7 cellular contexts compared by ENCODE assay signal in genomic region chr2:151437630-151438029, GRCh38. TPM values are rescaled to one million over a fixed set of nuclear protein-coding genes. Genes with fewer than 3 reads are reported as not detected.
DNase-seq lines count a peak whose midpoint lies in the region; ATAC-seq, FAIRE-seq and TF ChIP-seq lines count a peak whose summit lies in the region.

No MANE protein-coding gene starts in this region.

- ATAC-seq in HG03354 (IDR thresholded peaks at IDR 0.05; ENCODE audit: poor library complexity, severe bottlenecking, unreplicated experiment) (peak; percentile 65), HepG2 (no peak; the same call in 1 of the 3 replicates), HG03095 (IDR thresholded peaks at IDR 0.05; ENCODE audit: unreplicated experiment) (no peak), HG03439 (IDR thresholded peaks at IDR 0.05; ENCODE audit: unreplicated experiment) (no peak), GM19455 (IDR thresholded peaks at IDR 0.05; ENCODE audit: unreplicated experiment) (no peak)

- CTCF ChIA-PET in HepG2 (lab: Yijun Ruan, JAX; ENCODE audit: low intra/inter-chr PET ratio, low total read pairs) = no interaction called here

- no peak overlapping the region for H3K9ac ChIP-seq in HepG2 (ENCODE audit: insufficient read depth, low read depth, low read length)

- POLR2A ChIA-PET in HepG2 (lab: Yijun Ruan, JAX) = no interaction called here

- in situ Hi-C loops in HepG2 (cut with HindIII; ENCODE audit: extremely low pct_ligation_motif_present, low pct_unique_long_range_greater_than_20kb) = no loop called here

- no peak for TF ChIP-seq POLR2A in HepG2 (IDR thresholded peaks at IDR 0.05; ENCODE audit: insufficient read depth in 1 of 2, low read depth in 2 of 2, low read length in 2 of 2)

- TF ChIP-seq CTCF in HepG2 (CRISPR knock-in tag; IDR thresholded peaks at IDR 0.05) = peak; percentile 34; the same call in 1 of the 2 replicates

- BruUV-seq in HepG2 (replicated peaks; lab: Mats Ljungman, UMichigan) = no TSS peak

- H3K4me1 ChIP-seq in HepG2 (ENCODE audit: insufficient read depth, low read length) = no peaks in the 10 kb centered on the region

- H3K79me2 ChIP-seq in HepG2 (ENCODE audit: insufficient read depth, low read length) = no peaks in the 10 kb centered on the region

- FAIRE-seq in HepG2 (lab: Jason Lieb, UNC) = no peak

- no peak overlapping the region for H2AFZ ChIP-seq in HepG2 (ENCODE audit: low read length)

- no peak overlapping the region for H3K27ac ChIP-seq in HepG2 (ENCODE audit: extremely low read length, insufficient read depth, low read length)

- H3K4me2 ChIP-seq in HepG2 (ENCODE audit: low read depth, low read length) = no peak overlapping the region

- DNase-seq in EL (peak; percentile 25), amniotic stem cell (lab: John Stamatoyannopoulos, UW) (peak; percentile 0), HepG2 (ENCODE audit: low spot score) (no peak)

- TF ChIP-seq RAD21 in HepG2 (CRISPR knock-in tag; IDR thresholded peaks at IDR 0.05) = no peak

- no peak overlapping the region for H3K4me3 ChIP-seq in HepG2 (replicated peaks in 1 of 3; ENCODE audit: insufficient read depth in 1 of 3, low read depth in 2 of 3, low read length in 3 of 3)

- H3K36me3 ChIP-seq in HepG2 (replicated peaks in 1 of 2; ENCODE audit: control insufficient read depth in 1 of 2, insufficient read depth in 2 of 2, low read length in 2 of 2) = peaks cover 21 to 82% of the 10 kb centered on the region in 2 experiments

- intact Hi-C loops in HepG2 (cut with micrococcal nuclease; ENCODE audit: unreplicated experiment) = no loop called here

- no peaks in the 10 kb centered on the region for H3K27me3 ChIP-seq in HepG2 (ENCODE audit: control insufficient read depth in 1 of 2, insufficient read depth in 2 of 2, low read length in 2 of 2)

- H4K20me1 ChIP-seq in HepG2 (ENCODE audit: insufficient read depth, low read length) = no peaks in the 10 kb centered on the region

- no peak for TF ChIP-seq EP300 in HepG2 (IDR thresholded peaks at IDR 0.05; ENCODE audit: low read depth in 2 of 2, low read length in 2 of 2)
- no peak for TF ChIP-seq EP300 in HepG2 (CRISPR knock-in tag; IDR thresholded peaks at IDR 0.05; ENCODE audit: borderline replicate concordance)

- WGBS in HepG2 (ENCODE audit: low lambda C conversion rate) = 92% methylated on average over 3 of the region's 3 CpGs

- no peaks in the 10 kb centered on the region for H3K9me3 ChIP-seq in HepG2 (ENCODE audit: low read length)

TF ChIP-seq in HepG2, 621 proteins besides CTCF, POLR2A, EP300 and RAD21:
- TF ChIP-seq KIAA2018 (CRISPR knock-in tag; IDR thresholded peaks at IDR 0.05; ENCODE audit: borderline replicate concordance) (no peak), ARID3A (IDR thresholded peaks at IDR 0.05; ENCODE audit: low read depth, low read length) (peak; percentile 40; the same call in 1 of the 2 replicates), RBM22 (optimal IDR thresholded peaks at IDR 0.05; ENCODE audit: low read length) (peak; percentile 2)

RNA-seq across cellular contexts. Expression of gene RIF1, which starts 27.9 kb away (rescaled TPM):
- total RNA-seq in HepG2 (2016; rRNA removed; fragmentation: Illumina TruSeq; extraction: Trizol) = 73.6 and 115 TPM in 2 replicates
- 9.8 and 12.3 TPM in 2 replicates for total RNA-seq in HepG2 (2016; cell fraction: cytosol; rRNA removed; fragmentation: Illumina TruSeq; extraction: Trizol; ENCODE audit: low read depth)
- 66.6 and 108 TPM in 2 replicates for total RNA-seq in HepG2 (2016; cell fraction: insoluble cytoplasmic fraction; rRNA removed; fragmentation: Illumina TruSeq; extraction: Trizol)
- total RNA-seq in HepG2 (2016; cell fraction: membrane; rRNA removed; fragmentation: Illumina TruSeq; extraction: Trizol) = 15.2 and 16.4 TPM in 2 replicates
- 109 and 122 TPM in 2 replicates for total RNA-seq in HepG2 (2016; cell fraction: nucleus; rRNA removed; fragmentation: Illumina TruSeq; extraction: Trizol)
- 9.2 and 12.1 TPM in 2 replicates for polyA plus RNA-seq in HepG2 (2011; rRNA removed)
- polyA plus RNA-seq in HepG2 (2011; cell fraction: cytosol; rRNA removed) = 3.2 and 5.3 TPM in 2 replicates
- polyA plus RNA-seq in HepG2 (2011; cell fraction: nucleus; rRNA removed) = 14.9 and 18.9 TPM in 2 replicates
- polyA plus RNA-seq in HepG2 (2012) = 14.0 and 20.4 TPM in 2 replicates
- 0.55 and 0.81 TPM in 2 replicates for polyA plus RNA-seq in HepG2 (2016; cell fraction: cytosol; fragmentation: Illumina TruSeq; extraction: Trizol; ENCODE audit: low read depth)
- polyA plus RNA-seq in HepG2 (2016; cell fraction: insoluble cytoplasmic fraction; fragmentation: Illumina TruSeq; extraction: Trizol; ENCODE audit: low read depth) = 31.9 and 33.0 TPM in 2 replicates
- 1.4 and 1.6 TPM in 2 replicates for polyA plus RNA-seq in HepG2 (2016; cell fraction: membrane; fragmentation: Illumina TruSeq; extraction: Trizol; ENCODE audit: low read depth)
- 44.2 and 52.9 TPM in 2 replicates for polyA plus RNA-seq in HepG2 (2016; cell fraction: nucleus; fragmentation: Illumina TruSeq; extraction: Trizol; ENCODE audit: insufficient read depth, low read depth)
- polyA minus RNA-seq in HepG2 (2011; rRNA and poly(A)+ RNA removed; ENCODE audit: low replicate concordance) = 32.7 and 42.8 TPM in 2 replicates
- 28.4 and 34.1 TPM in 2 replicates for polyA minus RNA-seq in HepG2 (2011; cell fraction: cytosol; rRNA and poly(A)+ RNA removed)
- polyA minus RNA-seq in HepG2 (2011; cell fraction: nucleus; rRNA and poly(A)+ RNA removed) = 178 and 190 TPM in 2 replicates
